Comparison of ENCODE assay signal across 1 cellular context in genomic region chr12:26287666-26288408, GRCh38.
TF ChIP-seq lines count a peak whose summit lies in the region.

No MANE protein-coding gene starts in this region.

TF ChIP-seq in HepG2, 621 proteins besides CTCF, POLR2A, EP300 and RAD21 (continued from another document):
- TF ChIP-seq ZNF407 (CRISPR knock-in tag; IDR thresholded peaks at IDR 0.05; ENCODE audit: not compliant biosample characterization) (no peak), RBM22 (optimal IDR thresholded peaks at IDR 0.05; ENCODE audit: low read length) (no peak), ZFY (CRISPR knock-in tag; IDR thresholded peaks at IDR 0.05) (no peak)
